ENCODE assay signal across 8 cellular contexts in genomic region chr16:29925805-29926674, GRCh38. TPM values are rescaled to one million over a fixed set of nuclear protein-coding genes. Genes with fewer than 3 reads are reported as not detected.
A peak's percentile ranks its signal among the peaks of the same experiment; 100 is the strongest.
DNase-seq lines count a peak whose midpoint lies in the region; ATAC-seq and TF ChIP-seq lines count a peak whose summit lies in the region.

A gene with protein sequence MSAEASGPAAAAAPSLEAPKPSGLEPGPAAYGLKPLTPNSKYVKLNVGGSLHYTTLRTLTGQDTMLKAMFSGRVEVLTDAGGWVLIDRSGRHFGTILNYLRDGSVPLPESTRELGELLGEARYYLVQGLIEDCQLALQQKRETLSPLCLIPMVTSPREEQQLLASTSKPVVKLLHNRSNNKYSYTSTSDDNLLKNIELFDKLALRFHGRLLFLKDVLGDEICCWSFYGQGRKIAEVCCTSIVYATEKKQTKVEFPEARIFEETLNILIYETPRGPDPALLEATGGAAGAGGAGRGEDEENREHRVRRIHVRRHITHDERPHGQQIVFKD (minus strand): TSS chr16:29926226. CDS start chr16:29926033, 193 bp downstream.

- no peaks in the 10 kb centered on the region for H3K27me3 ChIP-seq in AG04450 (ENCODE audit: control insufficient read depth, insufficient read depth, low read length)

- H3K9me3 ChIP-seq in AG04450 (ENCODE audit: control insufficient read depth, insufficient read depth, low read length), result no peaks in the 10 kb centered on the region; the same call in 1 of the 2 replicates

- TF ChIP-seq CTCF in AG04450 (IDR thresholded peaks at IDR 0.05; ENCODE audit: low read depth, low read length), result no peak

- ATAC-seq in GM18907 (IDR thresholded peaks at IDR 0.05; ENCODE audit: unreplicated experiment), result peak; percentile 89
- peak; percentile 66 for ATAC-seq in HG03139 (IDR thresholded peaks at IDR 0.05; ENCODE audit: unreplicated experiment)

- H3K27ac ChIP-seq in AG04450 (ENCODE audit: low read depth, low read length), result peak within 1 kb of the TSS; percentile 73

- CTCF ChIA-PET in AG04450 (lab: Charles Lee), result interaction anchor here (0.8 to 2.4 kb wide), 4 partner anchors 9 to 78 kb away, joined by 3 to 7 read pairs (median 5); partner anchors contain the start of gene TMEM219

- POLR2A ChIA-PET in AG04450 (lab: Yijun Ruan, JAX), result interaction anchor here (0.5 to 2.7 kb wide), 18 partner anchors 11 to 603 kb away, joined by 3 to 25 read pairs (median 4); partner anchors contain the start of genes ALDOA, ASPHD1, HIRIP3 and INO80E

- DNase-seq in AG04450 (ENCODE audit: low read depth, low spot score) (peak; percentile 56), NCI-H345 (lab: John Stamatoyannopoulos, UW) (peak; percentile 87), islet precursor cell (peak; percentile 96)
- peak; percentile 78 for DNase-seq in activated CD4-positive, CD25-positive, alpha-beta regulatory T cell treated with anti-CD3 and anti-CD28 coated beads, Interleukin-2, amount 50 U/mL, for 16 hours (ENCODE audit: low read depth, low spot score)
- DNase-seq in central memory CD4-positive, alpha-beta T cell, result peak; percentile 88
- DNase-seq in stimulated activated CD4-positive, alpha-beta T cell treated with anti-CD3 and anti-CD28 coated beads, Interleukin-15, amount 100 ng/mL, for 1 hour (ENCODE audit: low read depth in 1 of 2, low spot score in 1 of 2), result peak; percentile 84 to 93

- H3K4me3 ChIP-seq in AG04450 (ENCODE audit: low read depth, low read length), result peak within 1 kb of the TSS; percentile 96

RNA-seq across cellular contexts. Expression of the gene that starts here (rescaled TPM):
- 7.4 and 8.8 TPM in 2 replicates for polyA plus RNA-seq in AG04450 (2011; rRNA removed)
- 7.7 and 8.1 TPM in 2 replicates for polyA minus RNA-seq in AG04450 (2011; rRNA and poly(A)+ RNA removed)

Comparison
In these comparisons a context has a peak if more than half of its experiments do, and no peak if none do; other contexts are left out.
1. Peak in every context shown above with its lines: DNase-seq, ATAC-seq, H3K4me3 ChIP-seq and H3K27ac ChIP-seq.